Comparison of ENCODE assay signal across 1 cellular context in genomic region chr6:41071923-41072835, GRCh38.
TF ChIP-seq lines count a peak whose summit lies in the region.

TSS of gene OARD1 (minus strand) at chr6:41072356. CDS start at chr6:41071634, 722 bp downstream.

TF ChIP-seq in HepG2, 621 proteins besides CTCF, POLR2A, EP300 and RAD21 (continued from another document and continues in another):
- TF ChIP-seq ZNF770 (CRISPR knock-in tag; IDR thresholded peaks at IDR 0.05) (no peak), NFYB (CRISPR knock-in tag; IDR thresholded peaks at IDR 0.05) (peak; percentile 76), PBX2 (CRISPR knock-in tag; IDR thresholded peaks at IDR 0.05) (no peak), ZNF143 (CRISPR knock-in tag; IDR thresholded peaks at IDR 0.05) (peak; percentile 31; the same call in 1 of the 2 replicates), JUN (CRISPR knock-in tag; IDR thresholded peaks at IDR 0.05) (no peak; the same call in none of the 2 replicates), GLMP (CRISPR knock-in tag; IDR thresholded peaks at IDR 0.05; ENCODE audit: borderline replicate concordance) (no peak), SP1 (IDR thresholded peaks at IDR 0.05) (no peak), SP1 (CRISPR knock-in tag; IDR thresholded peaks at IDR 0.05) (peak; percentile 6; the same call in 1 of the 2 replicates), ZNF350 (CRISPR knock-in tag; IDR thresholded peaks at IDR 0.05; ENCODE audit: borderline replicate concordance, low read depth) (peak; percentile 92), PHB2 (IDR thresholded peaks at IDR 0.05; ENCODE audit: partially characterized antibody) (no peak), IRF2 (CRISPR knock-in tag; IDR thresholded peaks at IDR 0.05) (peak; percentile 36), CSRNP1 (CRISPR knock-in tag; IDR thresholded peaks at IDR 0.05) (peak; percentile 49; the same call in 1 of the 2 replicates), DNMT1 (CRISPR knock-in tag; IDR thresholded peaks at IDR 0.05) (0 out of 2 replicates have a peak, but pooled peaks have one; percentile 72), ZNF225 (CRISPR knock-in tag; IDR thresholded peaks at IDR 0.05) (peak; percentile 89; the same call in 1 of the 2 replicates), ZBED4 (CRISPR knock-in tag; IDR thresholded peaks at IDR 0.05; ENCODE audit: borderline replicate concordance) (peak; percentile 73; the same call in 1 of the 2 replicates), KAT2B (IDR thresholded peaks at IDR 0.05; ENCODE audit: borderline replicate concordance, low read depth, low read length) (no peak), BRCA1 (CRISPR knock-in tag; IDR thresholded peaks at IDR 0.05) (peak; percentile 66), ZBTB46 (CRISPR knock-in tag; IDR thresholded peaks at IDR 0.05; ENCODE audit: borderline replicate concordance) (no peak), FOSL2 (CRISPR knock-in tag; IDR thresholded peaks at IDR 0.05) (0 out of 2 replicates have a peak, but pooled peaks have one; percentile 7), ZNF121 (CRISPR knock-in tag; IDR thresholded peaks at IDR 0.05) (no peak), ZNF800 (CRISPR knock-in tag; IDR thresholded peaks at IDR 0.05) (peak; percentile 53; the same call in 1 of the 2 replicates), ZNF383 (CRISPR knock-in tag; IDR thresholded peaks at IDR 0.05; ENCODE audit: borderline replicate concordance) (no peak; the same call in 1 of the 2 replicates), ZNF17 (CRISPR knock-in tag; IDR thresholded peaks at IDR 0.05) (no peak), KMT2A (CRISPR knock-in tag; IDR thresholded peaks at IDR 0.05) (peak; percentile 12), PBX3 (CRISPR knock-in tag; IDR thresholded peaks at IDR 0.05; ENCODE audit: borderline replicate concordance) (peak; percentile 23; the same call in 1 of the 2 replicates), MTA3 (CRISPR knock-in tag; IDR thresholded peaks at IDR 0.05) (no peak), ZNF781 (CRISPR knock-in tag; IDR thresholded peaks at IDR 0.05; ENCODE audit: borderline replicate concordance, not compliant biosample characterization) (peak; percentile 62), CCAR2 (optimal IDR thresholded peaks at IDR 0.05; ENCODE audit: low read depth, low read length) (no peak), ZNF296 (CRISPR knock-in tag; conservative IDR thresholded peaks at IDR 0.05) (no peak), DR1 (CRISPR knock-in tag; IDR thresholded peaks at IDR 0.05) (peak; percentile 34), NFIC (IDR thresholded peaks at IDR 0.05; ENCODE audit: low read length) (no peak), ZNF337 (CRISPR knock-in tag; IDR thresholded peaks at IDR 0.05; ENCODE audit: borderline replicate concordance, low read depth) (no peak; the same call in 1 of the 2 replicates), PHF8 (CRISPR knock-in tag; IDR thresholded peaks at IDR 0.05) (peak; percentile 80), NR2C2 (CRISPR knock-in tag; IDR thresholded peaks at IDR 0.05; ENCODE audit: borderline replicate concordance) (peak; percentile 6; the same call in 1 of the 2 replicates), ZFP41 (CRISPR knock-in tag; IDR thresholded peaks at IDR 0.05; ENCODE audit: borderline replicate concordance) (0 out of 2 replicates have a peak, but pooled peaks have one; percentile 49), NFAT5 (CRISPR knock-in tag; IDR thresholded peaks at IDR 0.05) (peak; percentile 47; the same call in 1 of the 2 replicates), ZNF569 (CRISPR knock-in tag; IDR thresholded peaks at IDR 0.05; ENCODE audit: borderline replicate concordance) (no peak; the same call in 1 of the 2 replicates), ESRRA (CRISPR knock-in tag; IDR thresholded peaks at IDR 0.05; ENCODE audit: low read depth) (no peak; the same call in 1 of the 2 replicates)
